In the genomic region with DNA sequence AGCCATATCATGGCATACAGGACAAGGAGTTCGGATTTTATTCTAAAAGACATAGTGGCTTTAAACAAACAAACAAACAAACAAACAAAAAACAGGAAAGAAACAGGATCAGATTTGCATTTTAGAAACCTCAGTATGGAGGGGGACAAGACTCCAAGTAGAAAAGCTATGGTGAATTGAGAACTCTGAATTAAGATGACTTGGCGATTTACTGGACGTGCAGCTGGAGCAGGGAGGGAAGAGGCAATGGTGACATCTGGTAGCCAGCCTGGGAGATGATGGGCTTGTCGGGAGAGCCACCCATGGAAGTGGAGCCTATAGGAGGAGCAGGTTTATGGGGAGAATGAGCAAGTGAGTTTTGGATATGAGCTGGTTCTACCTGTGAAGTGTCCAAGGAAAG, we compare ENCODE assay signal across 37 cellular contexts. TPM values are rescaled to one million over a fixed set of nuclear protein-coding genes. Genes with fewer than 3 reads are reported as not detected.
"Had no signal": no experiment of that assay in that cellular context is flagged by ENCODE, and none has a peak within 500 bp of the region (broad histone marks: within the 10 kb centered on the region; RNA-seq: fewer than 3 reads in every experiment).

No MANE protein-coding gene starts in this region.

- H3K27ac ChIP-seq: body of pancreas, epithelial cell of prostate, esophagus squamous epithelium, gastroesophageal sphincter, heart right ventricle had no signal

- H3K36me3 ChIP-seq: esophagus squamous epithelium, gastroesophageal sphincter, heart right ventricle had no signal

- H3K4me3 ChIP-seq: body of pancreas, esophagus squamous epithelium, gastroesophageal sphincter, heart right ventricle had no signal

- H3K9me3 ChIP-seq: body of pancreas, esophagus squamous epithelium, gastroesophageal sphincter, heart right ventricle had no signal

- ATAC-seq: activated CD8-positive, alpha-beta T cell treated with anti-CD3 and anti-CD28 coated beads for 36 hours; activated T-cell treated with anti-CD3 and anti-CD28 coated beads, Interleukin-2, amount 50 U/mL, for 4 hours; activated T-helper 17 cell treated with anti-CD3 and anti-CD28 coated beads, Interleukin-2, amount 50 U/mL, for 72 hours; body of pancreas; gastroesophageal sphincter; heart right ventricle; T-helper 17 cell had no signal

- FAIRE-seq: colon, endometrium, endothelial cell of umbilical vein had no signal

- DNase-seq: activated CD4-positive, alpha-beta T cell treated with anti-CD3 and anti-CD28 coated beads for 4 hours; activated CD4-positive, alpha-beta T cell treated with anti-CD3 and anti-CD28 coated beads, Interleukin-2, amount 50 U/mL, for 1 hour; activated CD4-positive, alpha-beta T cell treated with anti-CD3 and anti-CD28 coated beads, Interleukin-2, amount 50 U/mL, for 48 hours; activated CD4-positive, CD25-positive, alpha-beta regulatory T cell; activated CD4-positive, CD25-positive, alpha-beta regulatory T cell treated with anti-CD3 and anti-CD28 coated beads, Interleukin-2, amount 50 U/mL, for 72 hours; activated CD8-positive, alpha-beta memory T cell treated with anti-CD3 and anti-CD28 coated beads for 24 hours; activated CD8-positive, alpha-beta T cell treated with anti-CD3 and anti-CD28 coated beads for 36 hours; activated effector memory CD4-positive, alpha-beta T cell treated with Interleukin-2 at 50 U/mL for 16 hours; activated gamma-delta T cell treated with Interleukin-2 at 50 U/mL for 16 hours; activated naive CD4-positive, alpha-beta T cell treated with anti-CD3 and anti-CD28 coated beads, Interleukin-2, amount 50 U/mL, for 16 hours; activated naive CD4-positive, alpha-beta T cell treated with Interleukin-2 at 50 U/mL for 16 hours; activated T-cell treated with anti-CD3 and anti-CD28 coated beads, Interleukin-2, amount 50 U/mL, for 4 hours; amniotic stem cell; aorta; body of pancreas; caudate nucleus; cortex of kidney; effector CD8-positive, alpha-beta T cell; esophagus squamous epithelium; foreskin melanocyte; heart right ventricle; T-helper 1 cell; T-helper 17 cell; T1000 had no signal

RNA-seq across cellular contexts. Expression of gene CPLX4, which starts 13.2 kb away (rescaled TPM):
- total RNA-seq: activated CD8-positive, alpha-beta T cell treated with anti-CD3 and anti-CD28 coated beads for 36 hours; activated T-cell treated with anti-CD3 and anti-CD28 coated beads, Interleukin-2, amount 50 U/mL, for 4 hours; activated T-helper 17 cell treated with anti-CD3 and anti-CD28 coated beads, Interleukin-2, amount 50 U/mL, for 72 hours; aorta; body of pancreas; chondrocyte; dermis microvascular lymphatic vessel endothelial cell; endothelial cell of umbilical vein; fibroblast of lung; fibroblast of villous mesenchyme; gastroesophageal sphincter; glomerular endothelial cell; T-helper 17 cell had no signal
- polyA plus RNA-seq: endothelial cell of umbilical vein, esophagus, fibroblast of lung, heart right ventricle had no signal

RNA-seq across cellular contexts. Expression of gene RAX, which starts 32.0 kb away (rescaled TPM):
- total RNA-seq: activated CD8-positive, alpha-beta T cell treated with anti-CD3 and anti-CD28 coated beads for 36 hours; activated T-cell treated with anti-CD3 and anti-CD28 coated beads, Interleukin-2, amount 50 U/mL, for 4 hours; aorta; body of pancreas; chondrocyte; dermis microvascular lymphatic vessel endothelial cell; endothelial cell of umbilical vein; esophagus squamous epithelium; fibroblast of lung; fibroblast of villous mesenchyme; gastroesophageal sphincter; glomerular endothelial cell; heart right ventricle; T-helper 17 cell had no signal
- polyA plus RNA-seq: adipose tissue, aorta, endothelial cell of umbilical vein, fibroblast of lung, heart right ventricle had no signal
